1 cellular context compared by ENCODE assay signal in the genomic region with DNA sequence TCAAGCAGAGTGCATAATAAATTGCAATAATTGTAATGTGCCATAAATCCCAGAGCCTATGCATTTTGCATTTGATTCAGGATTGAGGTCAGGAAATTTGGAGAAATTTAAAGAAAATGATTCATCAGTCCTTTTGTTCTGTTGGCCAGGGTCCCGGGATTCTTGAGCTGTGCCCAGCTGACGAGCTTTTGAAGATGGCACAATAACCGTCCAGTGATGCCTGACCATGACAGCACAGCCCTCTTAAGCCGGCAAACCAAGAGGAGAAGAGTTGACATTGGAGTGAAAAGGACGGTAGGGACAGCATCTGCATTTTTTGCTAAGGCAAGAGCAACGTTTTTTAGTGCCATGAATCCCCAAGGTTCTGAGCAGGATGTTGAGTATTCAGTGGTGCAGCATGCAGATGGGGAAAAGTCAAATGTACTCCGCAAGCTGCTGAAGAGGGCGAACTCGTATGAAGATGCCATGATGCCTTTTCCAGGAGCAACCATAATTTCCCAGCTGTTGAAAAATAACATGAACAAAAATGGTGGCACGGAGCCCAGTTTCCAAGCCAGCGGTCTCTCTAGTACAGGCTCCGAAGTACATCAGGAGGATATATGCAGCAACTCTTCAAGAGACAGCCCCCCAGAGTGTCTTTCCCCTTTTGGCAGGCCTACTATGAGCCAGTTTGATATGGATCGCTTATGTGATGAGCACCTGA.
TF ChIP-seq lines count a peak whose summit lies in the region.

No MANE protein-coding gene starts in this region.

TF ChIP-seq in HepG2, 621 proteins besides CTCF, POLR2A, EP300 and RAD21:
- TF ChIP-seq, protein P1, sequence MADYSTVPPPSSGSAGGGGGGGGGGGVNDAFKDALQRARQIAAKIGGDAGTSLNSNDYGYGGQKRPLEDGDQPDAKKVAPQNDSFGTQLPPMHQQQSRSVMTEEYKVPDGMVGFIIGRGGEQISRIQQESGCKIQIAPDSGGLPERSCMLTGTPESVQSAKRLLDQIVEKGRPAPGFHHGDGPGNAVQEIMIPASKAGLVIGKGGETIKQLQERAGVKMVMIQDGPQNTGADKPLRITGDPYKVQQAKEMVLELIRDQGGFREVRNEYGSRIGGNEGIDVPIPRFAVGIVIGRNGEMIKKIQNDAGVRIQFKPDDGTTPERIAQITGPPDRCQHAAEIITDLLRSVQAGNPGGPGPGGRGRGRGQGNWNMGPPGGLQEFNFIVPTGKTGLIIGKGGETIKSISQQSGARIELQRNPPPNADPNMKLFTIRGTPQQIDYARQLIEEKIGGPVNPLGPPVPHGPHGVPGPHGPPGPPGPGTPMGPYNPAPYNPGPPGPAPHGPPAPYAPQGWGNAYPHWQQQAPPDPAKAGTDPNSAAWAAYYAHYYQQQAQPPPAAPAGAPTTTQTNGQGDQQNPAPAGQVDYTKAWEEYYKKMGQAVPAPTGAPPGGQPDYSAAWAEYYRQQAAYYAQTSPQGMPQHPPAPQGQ (CRISPR knock-in tag; IDR thresholded peaks at IDR 0.05; ENCODE audit: borderline replicate concordance), result no peak
- TF ChIP-seq, protein P2, sequence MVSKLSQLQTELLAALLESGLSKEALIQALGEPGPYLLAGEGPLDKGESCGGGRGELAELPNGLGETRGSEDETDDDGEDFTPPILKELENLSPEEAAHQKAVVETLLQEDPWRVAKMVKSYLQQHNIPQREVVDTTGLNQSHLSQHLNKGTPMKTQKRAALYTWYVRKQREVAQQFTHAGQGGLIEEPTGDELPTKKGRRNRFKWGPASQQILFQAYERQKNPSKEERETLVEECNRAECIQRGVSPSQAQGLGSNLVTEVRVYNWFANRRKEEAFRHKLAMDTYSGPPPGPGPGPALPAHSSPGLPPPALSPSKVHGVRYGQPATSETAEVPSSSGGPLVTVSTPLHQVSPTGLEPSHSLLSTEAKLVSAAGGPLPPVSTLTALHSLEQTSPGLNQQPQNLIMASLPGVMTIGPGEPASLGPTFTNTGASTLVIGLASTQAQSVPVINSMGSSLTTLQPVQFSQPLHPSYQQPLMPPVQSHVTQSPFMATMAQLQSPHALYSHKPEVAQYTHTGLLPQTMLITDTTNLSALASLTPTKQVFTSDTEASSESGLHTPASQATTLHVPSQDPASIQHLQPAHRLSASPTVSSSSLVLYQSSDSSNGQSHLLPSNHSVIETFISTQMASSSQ (IDR thresholded peaks at IDR 0.05; ENCODE audit: low read depth), result no peak
- TF ChIP-seq, protein P2 (CRISPR knock-in tag; IDR thresholded peaks at IDR 0.05; ENCODE audit: borderline replicate concordance), result no peak
- peak; percentile 92 for TF ChIP-seq RBM22 (optimal IDR thresholded peaks at IDR 0.05; ENCODE audit: low read length)
